ENCODE assay signal across 1 cellular context in the genomic region with DNA sequence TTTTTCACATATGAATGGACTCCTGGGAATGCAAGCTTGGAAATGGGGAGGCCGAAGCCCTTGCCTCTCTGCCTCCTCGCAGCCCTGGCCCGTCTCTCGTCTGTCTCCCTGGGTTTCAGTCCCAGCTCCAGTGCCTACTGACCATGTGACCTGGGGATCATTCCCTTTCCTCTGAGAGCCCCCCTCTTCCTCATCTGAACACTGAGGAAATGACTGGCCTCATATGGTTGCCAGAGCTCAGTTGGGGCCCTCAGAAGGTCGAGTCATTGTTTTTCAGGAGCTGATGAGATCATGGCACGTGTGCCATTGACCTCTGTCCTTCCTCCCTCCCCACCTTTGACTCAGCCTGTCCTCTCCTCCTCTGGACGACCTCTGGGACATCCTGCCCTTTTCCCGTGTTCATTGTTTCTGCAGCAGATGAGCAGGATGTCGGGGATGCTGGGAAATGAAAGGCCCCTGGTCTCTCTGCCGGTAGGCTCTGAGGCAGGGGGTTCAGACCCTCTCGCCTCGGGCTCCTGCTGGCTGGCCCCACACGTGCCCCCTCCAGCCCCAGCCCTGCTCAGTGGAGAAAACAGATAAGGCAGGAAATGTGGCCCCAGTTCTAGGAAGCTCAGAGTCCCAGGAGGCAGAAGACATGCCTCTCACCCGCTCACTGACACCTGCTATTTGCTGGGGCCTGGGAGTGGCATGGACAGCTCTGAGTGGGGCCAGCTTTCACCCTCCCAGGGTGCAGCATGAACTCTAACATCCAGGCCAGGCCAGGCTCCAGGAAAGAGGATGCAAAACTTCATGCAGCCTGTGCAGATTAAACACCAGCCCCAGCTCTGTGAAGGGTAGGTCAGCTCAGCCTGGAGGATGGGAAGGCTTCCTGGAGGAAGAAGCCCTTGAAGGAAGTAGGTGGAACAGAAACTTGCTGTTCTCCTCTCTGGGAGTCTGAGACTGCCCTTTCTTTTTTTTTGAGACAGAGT.
TF ChIP-seq lines count a peak whose summit lies in the region.

No MANE protein-coding gene starts in this region.

TF ChIP-seq in K562, 482 proteins besides CTCF, POLR2A, EP300 and RAD21 (continued from another document and continues in another):
- TF ChIP-seq NR2C2 (CRISPR knock-in tag; IDR thresholded peaks at IDR 0.05) = peak; percentile 88
- peak; percentile 98 for TF ChIP-seq NR2C2 (tag; IDR thresholded peaks at IDR 0.05)
- no peak for TF ChIP-seq BRCA1 (IDR thresholded peaks at IDR 0.05)
- TF ChIP-seq BRCA1 (CRISPR knock-in tag; IDR thresholded peaks at IDR 0.05) = no peak
- TF ChIP-seq PCBP1 (IDR thresholded peaks at IDR 0.05; ENCODE audit: low read depth, low read length, poor library complexity, severe bottlenecking) = no peak
- peak; percentile 83 for TF ChIP-seq NFE2 (IDR thresholded peaks at IDR 0.05; ENCODE audit: low read depth)
- no peak for TF ChIP-seq SIN3A (IDR thresholded peaks at IDR 0.05; ENCODE audit: borderline replicate concordance in 2 of 2, control insufficient read depth in 1 of 2, low read depth in 2 of 2, low read length in 2 of 2)
- TF ChIP-seq ZEB2 (IDR thresholded peaks at IDR 0.05) = peak; percentile 93
- no peak for TF ChIP-seq ZNF347 (CRISPR knock-in tag; IDR thresholded peaks at IDR 0.05; ENCODE audit: low read depth)
- TF ChIP-seq RBM39 (optimal IDR thresholded peaks at IDR 0.05; ENCODE audit: low read depth, low read length) = no peak
- no peak for TF ChIP-seq NONO (IDR thresholded peaks at IDR 0.05; ENCODE audit: low read depth in 2 of 2, low read length in 1 of 2)
- 0 out of 2 replicates have a peak, but pooled peaks have one; percentile 19 for TF ChIP-seq FOXP1 (CRISPR knock-in tag; IDR thresholded peaks at IDR 0.05)
- TF ChIP-seq, protein P1, sequence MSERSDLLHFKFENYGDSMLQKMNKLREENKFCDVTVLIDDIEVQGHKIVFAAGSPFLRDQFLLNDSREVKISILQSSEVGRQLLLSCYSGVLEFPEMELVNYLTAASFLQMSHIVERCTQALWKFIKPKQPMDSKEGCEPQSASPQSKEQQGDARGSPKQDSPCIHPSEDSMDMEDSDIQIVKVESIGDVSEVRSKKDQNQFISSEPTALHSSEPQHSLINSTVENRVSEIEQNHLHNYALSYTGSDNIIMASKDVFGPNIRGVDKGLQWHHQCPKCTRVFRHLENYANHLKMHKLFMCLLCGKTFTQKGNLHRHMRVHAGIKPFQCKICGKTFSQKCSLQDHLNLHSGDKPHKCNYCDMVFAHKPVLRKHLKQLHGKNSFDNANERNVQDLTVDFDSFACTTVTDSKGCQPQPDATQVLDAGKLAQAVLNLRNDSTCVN (CRISPR knock-in tag; IDR thresholded peaks at IDR 0.05) = no peak
- TF ChIP-seq KDM2B (CRISPR knock-in tag; IDR thresholded peaks at IDR 0.05) = no peak
- TF ChIP-seq, protein P2, sequence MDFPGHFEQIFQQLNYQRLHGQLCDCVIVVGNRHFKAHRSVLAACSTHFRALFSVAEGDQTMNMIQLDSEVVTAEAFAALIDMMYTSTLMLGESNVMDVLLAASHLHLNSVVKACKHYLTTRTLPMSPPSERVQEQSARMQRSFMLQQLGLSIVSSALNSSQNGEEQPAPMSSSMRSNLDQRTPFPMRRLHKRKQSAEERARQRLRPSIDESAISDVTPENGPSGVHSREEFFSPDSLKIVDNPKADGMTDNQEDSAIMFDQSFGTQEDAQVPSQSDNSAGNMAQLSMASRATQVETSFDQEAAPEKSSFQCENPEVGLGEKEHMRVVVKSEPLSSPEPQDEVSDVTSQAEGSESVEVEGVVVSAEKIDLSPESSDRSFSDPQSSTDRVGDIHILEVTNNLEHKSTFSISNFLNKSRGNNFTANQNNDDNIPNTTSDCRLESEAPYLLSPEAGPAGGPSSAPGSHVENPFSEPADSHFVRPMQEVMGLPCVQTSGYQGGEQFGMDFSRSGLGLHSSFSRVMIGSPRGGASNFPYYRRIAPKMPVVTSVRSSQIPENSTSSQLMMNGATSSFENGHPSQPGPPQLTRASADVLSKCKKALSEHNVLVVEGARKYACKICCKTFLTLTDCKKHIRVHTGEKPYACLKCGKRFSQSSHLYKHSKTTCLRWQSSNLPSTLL (IDR thresholded peaks at IDR 0.05) = no peak; the same call in 1 of the 2 replicates
- no peak for TF ChIP-seq RBM22 (IDR thresholded peaks at IDR 0.05; ENCODE audit: low read depth, low read length, poor library complexity, severe bottlenecking)
- TF ChIP-seq, protein P3, sequence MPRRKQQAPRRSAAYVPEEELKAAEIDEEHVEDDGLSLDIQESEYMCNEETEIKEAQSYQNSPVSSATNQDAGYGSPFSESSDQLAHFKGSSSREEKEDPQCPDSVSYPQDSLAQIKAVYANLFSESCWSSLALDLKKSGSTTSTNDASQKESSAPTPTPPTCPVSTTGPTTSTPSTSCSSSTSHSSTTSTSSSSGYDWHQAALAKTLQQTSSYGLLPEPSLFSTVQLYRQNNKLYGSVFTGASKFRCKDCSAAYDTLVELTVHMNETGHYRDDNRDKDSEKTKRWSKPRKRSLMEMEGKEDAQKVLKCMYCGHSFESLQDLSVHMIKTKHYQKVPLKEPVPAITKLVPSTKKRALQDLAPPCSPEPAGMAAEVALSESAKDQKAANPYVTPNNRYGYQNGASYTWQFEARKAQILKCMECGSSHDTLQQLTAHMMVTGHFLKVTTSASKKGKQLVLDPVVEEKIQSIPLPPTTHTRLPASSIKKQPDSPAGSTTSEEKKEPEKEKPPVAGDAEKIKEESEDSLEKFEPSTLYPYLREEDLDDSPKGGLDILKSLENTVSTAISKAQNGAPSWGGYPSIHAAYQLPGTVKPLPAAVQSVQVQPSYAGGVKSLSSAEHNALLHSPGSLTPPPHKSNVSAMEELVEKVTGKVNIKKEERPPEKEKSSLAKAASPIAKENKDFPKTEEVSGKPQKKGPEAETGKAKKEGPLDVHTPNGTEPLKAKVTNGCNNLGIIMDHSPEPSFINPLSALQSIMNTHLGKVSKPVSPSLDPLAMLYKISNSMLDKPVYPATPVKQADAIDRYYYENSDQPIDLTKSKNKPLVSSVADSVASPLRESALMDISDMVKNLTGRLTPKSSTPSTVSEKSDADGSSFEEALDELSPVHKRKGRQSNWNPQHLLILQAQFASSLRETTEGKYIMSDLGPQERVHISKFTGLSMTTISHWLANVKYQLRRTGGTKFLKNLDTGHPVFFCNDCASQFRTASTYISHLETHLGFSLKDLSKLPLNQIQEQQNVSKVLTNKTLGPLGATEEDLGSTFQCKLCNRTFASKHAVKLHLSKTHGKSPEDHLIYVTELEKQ (CRISPR knock-in tag; IDR thresholded peaks at IDR 0.05) = peak; percentile 33
- peak; percentile 98 for TF ChIP-seq SOX6 (IDR thresholded peaks at IDR 0.05)
- TF ChIP-seq, protein P4, sequence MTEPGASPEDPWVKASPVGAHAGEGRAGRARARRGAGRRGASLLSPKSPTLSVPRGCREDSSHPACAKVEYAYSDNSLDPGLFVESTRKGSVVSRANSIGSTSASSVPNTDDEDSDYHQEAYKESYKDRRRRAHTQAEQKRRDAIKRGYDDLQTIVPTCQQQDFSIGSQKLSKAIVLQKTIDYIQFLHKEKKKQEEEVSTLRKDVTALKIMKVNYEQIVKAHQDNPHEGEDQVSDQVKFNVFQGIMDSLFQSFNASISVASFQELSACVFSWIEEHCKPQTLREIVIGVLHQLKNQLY (CRISPR knock-in tag; conservative IDR thresholded peaks at IDR 0.05) = peak in 1 of 2 experiments; percentile 59; a peak in 1 of 4 replicates
- TF ChIP-seq ZNF668 (CRISPR knock-in tag; IDR thresholded peaks at IDR 0.05) = no peak
- no peak for TF ChIP-seq SIRT6 (IDR thresholded peaks at IDR 0.05; ENCODE audit: low read depth, low read length)
- no peak for TF ChIP-seq ZSCAN29 (IDR thresholded peaks at IDR 0.05)
- no peak; the same call in 1 of the 2 replicates for TF ChIP-seq BRD4 (IDR thresholded peaks at IDR 0.05)
- TF ChIP-seq PHF21A (IDR thresholded peaks at IDR 0.05; ENCODE audit: borderline replicate concordance, low read depth) = no peak
- TF ChIP-seq FOXJ3 (CRISPR knock-in tag; IDR thresholded peaks at IDR 0.05) = no peak
- TF ChIP-seq XRCC4 (IDR thresholded peaks at IDR 0.05; ENCODE audit: extremely low read depth, insufficient read depth, insufficient read length) = no peak
- TF ChIP-seq ZNF41 (CRISPR knock-in tag; conservative IDR thresholded peaks at IDR 0.05) = no peak
- no peak for TF ChIP-seq EWSR1 (IDR thresholded peaks at IDR 0.05; ENCODE audit: borderline replicate concordance, low read depth, partially characterized antibody)
- 0 out of 2 replicates have a peak, but pooled peaks have one; percentile 74 for TF ChIP-seq HDGF (IDR thresholded peaks at IDR 0.05)
- no peak for TF ChIP-seq U2AF1 (optimal IDR thresholded peaks at IDR 0.05; ENCODE audit: low read depth, low read length)
- peak; percentile 72 for TF ChIP-seq BRD9 (IDR thresholded peaks at IDR 0.05; ENCODE audit: low read depth, partially characterized antibody)
- TF ChIP-seq BHLHE40 (IDR thresholded peaks at IDR 0.05; ENCODE audit: low read length) = peak; percentile 98
- TF ChIP-seq MTF1 (CRISPR knock-in tag; IDR thresholded peaks at IDR 0.05; ENCODE audit: borderline replicate concordance) = no peak
- TF ChIP-seq CBX1 (IDR thresholded peaks at IDR 0.05; ENCODE audit: low read depth) = no peak; the same call in 1 of the 2 replicates
- TF ChIP-seq, protein P5, sequence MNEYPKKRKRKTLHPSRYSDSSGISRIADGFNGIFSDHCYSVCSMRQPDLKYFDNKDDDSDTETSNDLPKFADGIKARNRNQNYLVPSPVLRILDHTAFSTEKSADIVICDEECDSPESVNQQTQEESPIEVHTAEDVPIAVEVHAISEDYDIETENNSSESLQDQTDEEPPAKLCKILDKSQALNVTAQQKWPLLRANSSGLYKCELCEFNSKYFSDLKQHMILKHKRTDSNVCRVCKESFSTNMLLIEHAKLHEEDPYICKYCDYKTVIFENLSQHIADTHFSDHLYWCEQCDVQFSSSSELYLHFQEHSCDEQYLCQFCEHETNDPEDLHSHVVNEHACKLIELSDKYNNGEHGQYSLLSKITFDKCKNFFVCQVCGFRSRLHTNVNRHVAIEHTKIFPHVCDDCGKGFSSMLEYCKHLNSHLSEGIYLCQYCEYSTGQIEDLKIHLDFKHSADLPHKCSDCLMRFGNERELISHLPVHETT (CRISPR knock-in tag; conservative IDR thresholded peaks at IDR 0.05 in 1 of 2, IDR thresholded peaks at IDR 0.05 in 1 of 2) = peak in 1 of 2 experiments; percentile 88; a peak in 1 of 4 replicates
- no peak for TF ChIP-seq SAFB (IDR thresholded peaks at IDR 0.05; ENCODE audit: borderline replicate concordance, low read depth, low read length)
- no peak for TF ChIP-seq ZNF561 (CRISPR knock-in tag; conservative IDR thresholded peaks at IDR 0.05)
- TF ChIP-seq MEIS2 (IDR thresholded peaks at IDR 0.05; ENCODE audit: partially characterized antibody) = no peak
- peak; percentile 84 for TF ChIP-seq C11orf30 (IDR thresholded peaks at IDR 0.05; ENCODE audit: low read depth)
- no peak for TF ChIP-seq RBM14 (IDR thresholded peaks at IDR 0.05; ENCODE audit: borderline replicate concordance, insufficient read depth, low read depth, low read length)
- TF ChIP-seq, protein P6, sequence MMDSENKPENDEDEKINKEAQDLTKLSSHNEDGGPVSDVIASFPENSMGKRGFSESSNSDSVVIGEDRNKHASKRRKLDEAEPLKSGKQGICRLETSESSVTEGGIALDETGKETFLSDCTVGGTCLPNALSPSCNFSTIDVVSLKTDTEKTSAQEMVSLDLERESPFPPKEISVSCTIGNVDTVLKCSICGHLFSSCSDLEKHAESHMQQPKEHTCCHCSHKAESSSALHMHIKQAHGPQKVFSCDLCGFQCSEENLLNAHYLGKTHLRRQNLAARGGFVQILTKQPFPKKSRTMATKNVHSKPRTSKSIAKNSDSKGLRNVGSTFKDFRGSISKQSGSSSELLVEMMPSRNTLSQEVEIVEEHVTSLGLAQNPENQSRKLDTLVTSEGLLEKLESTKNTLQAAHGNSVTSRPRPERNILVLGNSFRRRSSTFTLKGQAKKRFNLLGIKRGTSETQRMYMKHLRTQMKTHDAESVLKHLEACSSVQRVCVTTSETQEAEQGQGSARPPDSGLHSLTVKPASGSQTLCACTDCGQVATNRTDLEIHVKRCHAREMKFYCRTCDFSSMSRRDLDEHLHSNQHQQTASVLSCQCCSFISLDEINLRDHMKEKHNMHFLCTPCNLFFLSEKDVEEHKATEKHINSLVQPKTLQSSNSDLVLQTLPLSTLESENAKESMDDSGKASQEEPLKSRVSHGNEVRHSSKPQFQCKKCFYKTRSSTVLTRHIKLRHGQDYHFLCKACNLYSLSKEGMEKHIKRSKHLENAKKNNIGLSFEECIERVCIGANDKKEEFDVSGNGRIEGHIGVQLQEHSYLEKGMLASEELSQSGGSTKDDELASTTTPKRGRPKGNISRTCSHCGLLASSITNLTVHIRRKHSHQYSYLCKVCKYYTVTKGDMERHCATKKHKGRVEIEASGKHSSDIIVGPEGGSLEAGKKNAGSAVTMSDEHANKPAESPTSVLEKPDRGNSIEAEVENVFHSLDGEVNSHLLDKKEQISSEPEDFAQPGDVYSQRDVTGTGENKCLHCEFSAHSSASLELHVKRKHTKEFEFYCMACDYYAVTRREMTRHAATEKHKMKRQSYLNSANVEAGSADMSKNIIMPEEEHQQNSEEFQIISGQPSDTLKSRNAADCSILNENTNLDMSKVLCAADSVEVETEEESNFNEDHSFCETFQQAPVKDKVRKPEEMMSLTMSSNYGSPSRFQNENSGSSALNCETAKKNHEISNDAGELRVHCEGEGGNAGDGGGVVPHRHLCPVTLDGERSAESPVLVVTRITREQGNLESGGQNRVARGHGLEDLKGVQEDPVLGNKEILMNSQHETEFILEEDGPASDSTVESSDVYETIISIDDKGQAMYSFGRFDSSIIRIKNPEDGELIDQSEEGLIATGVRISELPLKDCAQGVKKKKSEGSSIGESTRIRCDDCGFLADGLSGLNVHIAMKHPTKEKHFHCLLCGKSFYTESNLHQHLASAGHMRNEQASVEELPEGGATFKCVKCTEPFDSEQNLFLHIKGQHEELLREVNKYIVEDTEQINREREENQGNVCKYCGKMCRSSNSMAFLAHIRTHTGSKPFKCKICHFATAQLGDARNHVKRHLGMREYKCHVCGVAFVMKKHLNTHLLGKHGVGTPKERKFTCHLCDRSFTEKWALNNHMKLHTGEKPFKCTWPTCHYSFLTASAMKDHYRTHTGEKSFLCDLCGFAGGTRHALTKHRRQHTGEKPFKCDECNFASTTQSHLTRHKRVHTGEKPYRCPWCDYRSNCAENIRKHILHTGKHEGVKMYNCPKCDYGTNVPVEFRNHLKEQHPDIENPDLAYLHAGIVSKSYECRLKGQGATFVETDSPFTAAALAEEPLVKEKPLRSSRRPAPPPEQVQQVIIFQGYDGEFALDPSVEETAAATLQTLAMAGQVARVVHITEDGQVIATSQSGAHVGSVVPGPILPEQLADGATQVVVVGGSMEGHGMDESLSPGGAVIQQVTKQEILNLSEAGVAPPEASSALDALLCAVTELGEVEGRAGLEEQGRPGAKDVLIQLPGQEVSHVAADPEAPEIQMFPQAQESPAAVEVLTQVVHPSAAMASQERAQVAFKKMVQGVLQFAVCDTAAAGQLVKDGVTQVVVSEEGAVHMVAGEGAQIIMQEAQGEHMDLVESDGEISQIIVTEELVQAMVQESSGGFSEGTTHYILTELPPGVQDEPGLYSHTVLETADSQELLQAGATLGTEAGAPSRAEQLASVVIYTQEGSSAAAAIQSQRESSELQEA (IDR thresholded peaks at IDR 0.05; ENCODE audit: low read depth) = no peak; the same call in 1 of the 2 replicates
- peak; percentile 66 for TF ChIP-seq ELF4 (CRISPR knock-in tag; IDR thresholded peaks at IDR 0.05)
- TF ChIP-seq HNRNPH1 (optimal IDR thresholded peaks at IDR 0.05; ENCODE audit: low read depth, low read length) = no peak
- TF ChIP-seq ZNF699 (CRISPR knock-in tag; IDR thresholded peaks at IDR 0.05; ENCODE audit: insufficient replicate concordance) = no peak
- TF ChIP-seq POLR3G (IDR thresholded peaks at IDR 0.05; ENCODE audit: extremely low read depth, insufficient read length, insufficient replicate concordance) = no peak
- no peak for TF ChIP-seq TCF7L2 (IDR thresholded peaks at IDR 0.05; ENCODE audit: low read depth, low read length)
- no peak for TF ChIP-seq WHSC1 (IDR thresholded peaks at IDR 0.05; ENCODE audit: low read length)
- peak; percentile 86 for TF ChIP-seq RAD51 (IDR thresholded peaks at IDR 0.05; ENCODE audit: borderline replicate concordance, low read depth)
